ENCODE assay signal across 1 cellular context in the genomic region with DNA sequence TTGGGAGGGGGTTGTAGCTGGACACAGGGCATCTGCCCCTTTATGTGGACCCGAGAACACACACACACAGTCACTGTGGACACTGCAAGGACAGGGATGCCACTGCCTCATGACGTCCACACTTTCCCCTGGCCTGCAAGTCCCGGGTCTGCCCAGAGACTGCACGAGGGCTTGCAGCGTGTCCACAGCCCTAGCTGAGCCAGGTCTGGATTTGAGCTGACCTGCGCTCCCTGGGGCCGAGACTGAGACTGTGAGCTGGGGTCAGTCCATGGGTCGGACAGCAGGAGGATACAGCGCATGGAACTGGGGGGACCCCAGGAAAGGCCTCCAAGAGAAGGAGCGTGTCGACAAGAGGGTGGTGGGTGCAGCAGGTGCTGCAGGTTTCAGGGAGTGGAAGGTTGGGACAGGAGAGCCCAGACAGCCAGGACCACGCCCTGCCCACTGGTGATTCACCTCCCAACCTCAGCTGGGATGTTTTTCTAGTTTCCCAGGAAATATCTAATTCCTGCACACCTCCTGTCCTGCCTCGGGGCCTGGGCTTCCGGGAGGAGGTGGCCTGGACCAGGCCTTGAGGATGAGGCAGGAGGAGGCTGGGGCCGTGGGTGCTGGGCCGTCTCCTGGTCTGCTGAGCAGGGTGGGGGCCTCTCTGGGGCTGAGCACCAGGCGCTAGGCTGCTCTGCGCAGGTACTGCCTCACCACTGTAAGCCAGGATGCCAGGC.
TF ChIP-seq lines count a peak whose summit lies in the region.

No MANE protein-coding gene starts in this region.

TF ChIP-seq in HepG2, 621 proteins besides CTCF, POLR2A, EP300 and RAD21 (continued from another document):
- TF ChIP-seq, protein P1, sequence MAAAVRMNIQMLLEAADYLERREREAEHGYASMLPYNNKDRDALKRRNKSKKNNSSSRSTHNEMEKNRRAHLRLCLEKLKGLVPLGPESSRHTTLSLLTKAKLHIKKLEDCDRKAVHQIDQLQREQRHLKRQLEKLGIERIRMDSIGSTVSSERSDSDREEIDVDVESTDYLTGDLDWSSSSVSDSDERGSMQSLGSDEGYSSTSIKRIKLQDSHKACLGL (CRISPR knock-in tag; IDR thresholded peaks at IDR 0.05) = no peak
- TF ChIP-seq ZSCAN20 (CRISPR knock-in tag; IDR thresholded peaks at IDR 0.05; ENCODE audit: borderline replicate concordance) (no peak), ZNF572 (CRISPR knock-in tag; IDR thresholded peaks at IDR 0.05) (no peak), ZNF101 (CRISPR knock-in tag; IDR thresholded peaks at IDR 0.05; ENCODE audit: borderline replicate concordance, low read depth) (no peak), MAFF (IDR thresholded peaks at IDR 0.05; ENCODE audit: low read depth, low read length) (no peak), ZNF709 (CRISPR knock-in tag; IDR thresholded peaks at IDR 0.05) (no peak), SMAD3 (CRISPR knock-in tag; IDR thresholded peaks at IDR 0.05) (no peak), ZNF746 (CRISPR knock-in tag; IDR thresholded peaks at IDR 0.05) (no peak), CHCHD3 (CRISPR knock-in tag; IDR thresholded peaks at IDR 0.05) (0 out of 2 replicates have a peak, but pooled peaks have one; percentile 16), ZNF883 (CRISPR knock-in tag; IDR thresholded peaks at IDR 0.05; ENCODE audit: not compliant biosample characterization) (peak; percentile 34), PCBP1 (IDR thresholded peaks at IDR 0.05; ENCODE audit: borderline replicate concordance, low read depth, low read length) (no peak), NFRKB (IDR thresholded peaks at IDR 0.05) (no peak), FOSL2 (CRISPR knock-in tag; IDR thresholded peaks at IDR 0.05) (peak; percentile 11; the same call in 1 of the 2 replicates), ZNF788 (CRISPR knock-in tag; IDR thresholded peaks at IDR 0.05; ENCODE audit: borderline replicate concordance) (no peak), BORCS8-MEF2B (CRISPR knock-in tag; IDR thresholded peaks at IDR 0.05) (no peak), ZNF766 (CRISPR knock-in tag; IDR thresholded peaks at IDR 0.05; ENCODE audit: borderline replicate concordance) (no peak), MIER3 (CRISPR knock-in tag; IDR thresholded peaks at IDR 0.05; ENCODE audit: borderline replicate concordance) (no peak)
- TF ChIP-seq, protein P2, sequence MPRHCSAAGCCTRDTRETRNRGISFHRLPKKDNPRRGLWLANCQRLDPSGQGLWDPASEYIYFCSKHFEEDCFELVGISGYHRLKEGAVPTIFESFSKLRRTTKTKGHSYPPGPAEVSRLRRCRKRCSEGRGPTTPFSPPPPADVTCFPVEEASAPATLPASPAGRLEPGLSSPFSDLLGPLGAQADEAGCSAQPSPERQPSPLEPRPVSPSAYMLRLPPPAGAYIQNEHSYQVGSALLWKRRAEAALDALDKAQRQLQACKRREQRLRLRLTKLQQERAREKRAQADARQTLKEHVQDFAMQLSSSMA (CRISPR knock-in tag; IDR thresholded peaks at IDR 0.05) = no peak
- TF ChIP-seq, protein P3, sequence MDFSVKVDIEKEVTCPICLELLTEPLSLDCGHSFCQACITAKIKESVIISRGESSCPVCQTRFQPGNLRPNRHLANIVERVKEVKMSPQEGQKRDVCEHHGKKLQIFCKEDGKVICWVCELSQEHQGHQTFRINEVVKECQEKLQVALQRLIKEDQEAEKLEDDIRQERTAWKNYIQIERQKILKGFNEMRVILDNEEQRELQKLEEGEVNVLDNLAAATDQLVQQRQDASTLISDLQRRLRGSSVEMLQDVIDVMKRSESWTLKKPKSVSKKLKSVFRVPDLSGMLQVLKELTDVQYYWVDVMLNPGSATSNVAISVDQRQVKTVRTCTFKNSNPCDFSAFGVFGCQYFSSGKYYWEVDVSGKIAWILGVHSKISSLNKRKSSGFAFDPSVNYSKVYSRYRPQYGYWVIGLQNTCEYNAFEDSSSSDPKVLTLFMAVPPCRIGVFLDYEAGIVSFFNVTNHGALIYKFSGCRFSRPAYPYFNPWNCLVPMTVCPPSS (IDR thresholded peaks at IDR 0.05) = no peak
- TF ChIP-seq, protein P4, sequence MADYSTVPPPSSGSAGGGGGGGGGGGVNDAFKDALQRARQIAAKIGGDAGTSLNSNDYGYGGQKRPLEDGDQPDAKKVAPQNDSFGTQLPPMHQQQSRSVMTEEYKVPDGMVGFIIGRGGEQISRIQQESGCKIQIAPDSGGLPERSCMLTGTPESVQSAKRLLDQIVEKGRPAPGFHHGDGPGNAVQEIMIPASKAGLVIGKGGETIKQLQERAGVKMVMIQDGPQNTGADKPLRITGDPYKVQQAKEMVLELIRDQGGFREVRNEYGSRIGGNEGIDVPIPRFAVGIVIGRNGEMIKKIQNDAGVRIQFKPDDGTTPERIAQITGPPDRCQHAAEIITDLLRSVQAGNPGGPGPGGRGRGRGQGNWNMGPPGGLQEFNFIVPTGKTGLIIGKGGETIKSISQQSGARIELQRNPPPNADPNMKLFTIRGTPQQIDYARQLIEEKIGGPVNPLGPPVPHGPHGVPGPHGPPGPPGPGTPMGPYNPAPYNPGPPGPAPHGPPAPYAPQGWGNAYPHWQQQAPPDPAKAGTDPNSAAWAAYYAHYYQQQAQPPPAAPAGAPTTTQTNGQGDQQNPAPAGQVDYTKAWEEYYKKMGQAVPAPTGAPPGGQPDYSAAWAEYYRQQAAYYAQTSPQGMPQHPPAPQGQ (CRISPR knock-in tag; IDR thresholded peaks at IDR 0.05; ENCODE audit: borderline replicate concordance) = no peak
- TF ChIP-seq, protein P5, sequence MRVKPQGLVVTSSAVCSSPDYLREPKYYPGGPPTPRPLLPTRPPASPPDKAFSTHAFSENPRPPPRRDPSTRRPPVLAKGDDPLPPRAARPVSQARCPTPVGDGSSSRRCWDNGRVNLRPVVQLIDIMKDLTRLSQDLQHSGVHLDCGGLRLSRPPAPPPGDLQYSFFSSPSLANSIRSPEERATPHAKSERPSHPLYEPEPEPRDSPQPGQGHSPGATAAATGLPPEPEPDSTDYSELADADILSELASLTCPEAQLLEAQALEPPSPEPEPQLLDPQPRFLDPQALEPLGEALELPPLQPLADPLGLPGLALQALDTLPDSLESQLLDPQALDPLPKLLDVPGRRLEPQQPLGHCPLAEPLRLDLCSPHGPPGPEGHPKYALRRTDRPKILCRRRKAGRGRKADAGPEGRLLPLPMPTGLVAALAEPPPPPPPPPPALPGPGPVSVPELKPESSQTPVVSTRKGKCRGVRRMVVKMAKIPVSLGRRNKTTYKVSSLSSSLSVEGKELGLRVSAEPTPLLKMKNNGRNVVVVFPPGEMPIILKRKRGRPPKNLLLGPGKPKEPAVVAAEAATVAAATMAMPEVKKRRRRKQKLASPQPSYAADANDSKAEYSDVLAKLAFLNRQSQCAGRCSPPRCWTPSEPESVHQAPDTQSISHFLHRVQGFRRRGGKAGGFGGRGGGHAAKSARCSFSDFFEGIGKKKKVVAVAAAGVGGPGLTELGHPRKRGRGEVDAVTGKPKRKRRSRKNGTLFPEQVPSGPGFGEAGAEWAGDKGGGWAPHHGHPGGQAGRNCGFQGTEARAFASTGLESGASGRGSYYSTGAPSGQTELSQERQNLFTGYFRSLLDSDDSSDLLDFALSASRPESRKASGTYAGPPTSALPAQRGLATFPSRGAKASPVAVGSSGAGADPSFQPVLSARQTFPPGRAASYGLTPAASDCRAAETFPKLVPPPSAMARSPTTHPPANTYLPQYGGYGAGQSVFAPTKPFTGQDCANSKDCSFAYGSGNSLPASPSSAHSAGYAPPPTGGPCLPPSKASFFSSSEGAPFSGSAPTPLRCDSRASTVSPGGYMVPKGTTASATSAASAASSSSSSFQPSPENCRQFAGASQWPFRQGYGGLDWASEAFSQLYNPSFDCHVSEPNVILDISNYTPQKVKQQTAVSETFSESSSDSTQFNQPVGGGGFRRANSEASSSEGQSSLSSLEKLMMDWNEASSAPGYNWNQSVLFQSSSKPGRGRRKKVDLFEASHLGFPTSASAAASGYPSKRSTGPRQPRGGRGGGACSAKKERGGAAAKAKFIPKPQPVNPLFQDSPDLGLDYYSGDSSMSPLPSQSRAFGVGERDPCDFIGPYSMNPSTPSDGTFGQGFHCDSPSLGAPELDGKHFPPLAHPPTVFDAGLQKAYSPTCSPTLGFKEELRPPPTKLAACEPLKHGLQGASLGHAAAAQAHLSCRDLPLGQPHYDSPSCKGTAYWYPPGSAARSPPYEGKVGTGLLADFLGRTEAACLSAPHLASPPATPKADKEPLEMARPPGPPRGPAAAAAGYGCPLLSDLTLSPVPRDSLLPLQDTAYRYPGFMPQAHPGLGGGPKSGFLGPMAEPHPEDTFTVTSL (CRISPR knock-in tag; IDR thresholded peaks at IDR 0.05; ENCODE audit: borderline replicate concordance) = no peak
- TF ChIP-seq, protein P6, sequence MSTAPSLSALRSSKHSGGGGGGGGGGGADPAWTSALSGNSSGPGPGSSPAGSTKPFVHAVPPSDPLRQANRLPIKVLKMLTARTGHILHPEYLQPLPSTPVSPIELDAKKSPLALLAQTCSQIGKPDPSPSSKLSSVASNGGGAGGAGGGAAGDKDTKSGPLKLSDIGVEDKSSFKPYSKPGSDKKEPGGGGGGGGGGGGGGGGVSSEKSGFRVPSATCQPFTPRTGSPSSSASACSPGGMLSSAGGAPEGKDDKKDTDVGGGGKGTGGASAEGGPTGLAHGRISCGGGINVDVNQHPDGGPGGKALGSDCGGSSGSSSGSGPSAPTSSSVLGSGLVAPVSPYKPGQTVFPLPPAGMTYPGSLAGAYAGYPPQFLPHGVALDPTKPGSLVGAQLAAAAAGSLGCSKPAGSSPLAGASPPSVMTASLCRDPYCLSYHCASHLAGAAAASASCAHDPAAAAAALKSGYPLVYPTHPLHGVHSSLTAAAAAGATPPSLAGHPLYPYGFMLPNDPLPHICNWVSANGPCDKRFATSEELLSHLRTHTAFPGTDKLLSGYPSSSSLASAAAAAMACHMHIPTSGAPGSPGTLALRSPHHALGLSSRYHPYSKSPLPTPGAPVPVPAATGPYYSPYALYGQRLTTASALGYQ (CRISPR knock-in tag; IDR thresholded peaks at IDR 0.05) = no peak
- TF ChIP-seq, protein P7, sequence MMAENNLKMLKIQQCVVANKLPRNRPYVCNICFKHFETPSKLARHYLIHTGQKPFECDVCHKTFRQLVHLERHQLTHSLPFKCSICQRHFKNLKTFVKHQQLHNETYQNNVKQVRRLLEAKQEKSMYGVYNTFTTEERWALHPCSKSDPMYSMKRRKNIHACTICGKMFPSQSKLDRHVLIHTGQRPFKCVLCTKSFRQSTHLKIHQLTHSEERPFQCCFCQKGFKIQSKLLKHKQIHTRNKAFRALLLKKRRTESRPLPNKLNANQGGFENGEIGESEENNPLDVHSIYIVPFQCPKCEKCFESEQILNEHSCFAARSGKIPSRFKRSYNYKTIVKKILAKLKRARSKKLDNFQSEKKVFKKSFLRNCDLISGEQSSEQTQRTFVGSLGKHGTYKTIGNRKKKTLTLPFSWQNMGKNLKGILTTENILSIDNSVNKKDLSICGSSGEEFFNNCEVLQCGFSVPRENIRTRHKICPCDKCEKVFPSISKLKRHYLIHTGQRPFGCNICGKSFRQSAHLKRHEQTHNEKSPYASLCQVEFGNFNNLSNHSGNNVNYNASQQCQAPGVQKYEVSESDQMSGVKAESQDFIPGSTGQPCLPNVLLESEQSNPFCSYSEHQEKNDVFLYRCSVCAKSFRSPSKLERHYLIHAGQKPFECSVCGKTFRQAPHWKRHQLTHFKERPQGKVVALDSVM (CRISPR knock-in tag; IDR thresholded peaks at IDR 0.05) = no peak
TF ChIP-seq in HepG2: peak in this region for 11.
